Comparison of ENCODE assay signal across 8 cellular contexts in genomic region chr12:55590152-55590551, GRCh38. TPM values are rescaled to one million over a fixed set of nuclear protein-coding genes. Genes with fewer than 3 reads are reported as not detected.
"Had no signal": no experiment of that assay in that cellular context is flagged by ENCODE, and none has a peak within 500 bp of the region (broad histone marks: within the 10 kb centered on the region; RNA-seq: fewer than 3 reads in every experiment).

No MANE protein-coding gene starts in this region.

RNA-seq across cellular contexts. Expression of gene OR2AP1, which starts 17.9 kb away (rescaled TPM):
- total RNA-seq: LHCN-M2, MCF 10A, NCI-H460, PC-3, Peyer's patch, Right ventricle myocardium inferior, SJCRH30, SK-MEL-5 had no signal

RNA-seq across cellular contexts. Expression of gene OR6C4, which starts 40.8 kb away (rescaled TPM):
- total RNA-seq: LHCN-M2, MCF 10A, NCI-H460, PC-3, Peyer's patch, Right ventricle myocardium inferior, SJCRH30, SK-MEL-5 had no signal

RNA-seq across cellular contexts. Expression of gene OR10P1, which starts 46.5 kb away (rescaled TPM):
- total RNA-seq: LHCN-M2, MCF 10A, NCI-H460, PC-3, Peyer's patch, Right ventricle myocardium inferior, SJCRH30, SK-MEL-5 had no signal
